ENCODE assay signal across 8 cellular contexts in the genomic region with DNA sequence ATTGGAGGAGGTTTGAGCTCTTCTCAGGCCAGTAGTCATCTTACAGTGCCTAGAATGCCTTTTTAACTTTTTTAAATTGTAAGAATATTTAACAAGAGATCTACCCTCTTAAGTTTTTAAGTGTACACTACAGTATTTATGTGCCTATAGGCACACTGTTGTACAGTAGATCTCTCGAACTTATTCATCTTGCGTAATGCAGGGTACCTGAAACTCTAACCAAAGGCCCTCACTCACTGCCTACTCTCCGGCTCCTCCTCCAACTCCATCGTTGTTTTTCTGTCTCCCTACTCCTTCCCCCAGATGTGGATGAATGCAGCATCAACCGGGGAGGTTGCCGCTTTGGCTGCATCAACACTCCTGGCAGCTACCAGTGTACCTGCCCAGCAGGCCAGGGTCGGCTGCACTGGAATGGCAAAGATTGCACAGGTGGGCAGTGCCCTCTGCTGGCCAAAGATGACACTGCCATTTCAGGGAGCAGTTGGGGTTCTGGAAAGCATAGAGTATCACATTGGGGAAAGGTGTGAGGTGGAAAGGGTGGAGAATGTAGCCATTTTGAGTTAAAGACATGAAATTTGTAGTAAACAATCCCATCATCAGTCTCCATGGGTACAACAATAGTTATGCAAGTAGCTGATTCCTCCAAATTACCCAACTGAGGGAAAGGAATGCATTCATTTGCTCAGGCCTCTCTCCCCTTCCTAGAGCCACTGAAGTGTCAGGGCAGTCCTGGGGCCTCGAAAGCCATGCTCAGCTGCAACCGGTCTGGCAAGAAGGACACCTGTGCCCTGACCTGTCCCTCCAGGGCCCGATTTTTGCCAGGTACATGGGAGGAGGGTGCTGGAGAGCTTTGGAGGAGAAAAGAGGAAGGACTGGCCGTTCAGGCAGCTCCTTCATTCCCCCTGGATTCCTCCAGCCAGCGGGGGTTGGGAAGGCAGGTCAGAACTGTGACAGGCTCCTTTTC. TPM values are rescaled to one million over a fixed set of nuclear protein-coding genes. Genes with fewer than 3 reads are reported as not detected.
DNase-seq lines count a peak whose midpoint lies in the region; ATAC-seq and TF ChIP-seq lines count a peak whose summit lies in the region.

No MANE protein-coding gene starts in this region.

- TF ChIP-seq CTCF in HFF-Myc (IDR thresholded peaks at IDR 0.05; ENCODE audit: low read depth, low read length, missing control alignments): peak; percentile 98
- TF ChIP-seq CTCF in endothelial cell (IDR thresholded peaks at IDR 0.05; ENCODE audit: unreplicated experiment): peak; percentile 99

- no peak overlapping the region for H3K27ac Mint-ChIP-seq in endothelial cell (ENCODE audit: unreplicated experiment)

- DNase-seq in CMK (ENCODE audit: low read depth) (peak; percentile 33), HFF-Myc (ENCODE audit: extremely low read depth, low read depth) (no peak), NCI-H82 treated with DMSO at 0.1 percent for 48 hours (lab: John Stamatoyannopoulos, UW; ENCODE audit: unreplicated experiment) (peak; percentile 35), endothelial cell (ENCODE audit: low spot score) (peak; percentile 83), middle frontal gyrus (ENCODE audit: extremely low spot score, low spot score) (peak; percentile 40)
- DNase-seq in activated CD8-positive, alpha-beta memory T cell treated with anti-CD3 and anti-CD28 coated beads for 4 hours (ENCODE audit: low read depth in 2 of 2): peak; percentile 44 to 51
- peak; percentile 32 to 47 for DNase-seq in stimulated activated CD8-positive, alpha-beta memory T cell treated with anti-CD3 and anti-CD28 coated beads, Interleukin-4, amount 100 ng/mL, for 4 hours (ENCODE audit: low read depth in 2 of 2, low spot score in 1 of 2)

- H3K4me1 Mint-ChIP-seq in endothelial cell (ENCODE audit: unreplicated experiment): peaks cover 29% of the 10 kb centered on the region

- no peak for ATAC-seq in HG02973 (IDR thresholded peaks at IDR 0.05; ENCODE audit: unreplicated experiment)

- H3K9me3 Mint-ChIP-seq in endothelial cell (ENCODE audit: unreplicated experiment): no peaks in the 10 kb centered on the region

- peaks cover 20% of the 10 kb centered on the region for H3K36me3 Mint-ChIP-seq in endothelial cell (ENCODE audit: low read depth, unreplicated experiment)

- H3K4me3 Mint-ChIP-seq in endothelial cell (ENCODE audit: unreplicated experiment): no peak overlapping the region

- peaks cover 8% of the 10 kb centered on the region for H3K27me3 Mint-ChIP-seq in endothelial cell (ENCODE audit: unreplicated experiment)

- no peak overlapping the region for H3K4me3 ChIP-seq in HFF-Myc (replicated peaks; ENCODE audit: low read depth, low read length)

RNA-seq across cellular contexts. Expression of a gene that starts 18.4 kb away (rescaled TPM):
- total RNA-seq in endothelial cell (ENCODE audit: unreplicated experiment): 26.4 TPM

RNA-seq across cellular contexts. Expression of a gene that starts 27.4 kb away (rescaled TPM):
- 1.2 TPM for total RNA-seq in endothelial cell (ENCODE audit: unreplicated experiment)

RNA-seq across cellular contexts. Expression of a gene that starts 56.5 kb away (rescaled TPM):
- 24.0 TPM for total RNA-seq in endothelial cell (ENCODE audit: unreplicated experiment)
